Comparison of ENCODE assay signal across 2 cellular contexts in genomic region chr10:98419456-98420261, GRCh38.
A peak's percentile ranks its signal among the peaks of the same experiment; 100 is the strongest.
TF ChIP-seq lines count a peak whose summit lies in the region.

No MANE protein-coding gene starts in this region.

TF ChIP-seq in GM23338, 12 proteins besides CTCF, POLR2A, EP300 and RAD21:
- TF ChIP-seq ZNF331 (CRISPR knock-in tag; IDR thresholded peaks at IDR 0.05; ENCODE audit: low read depth), result no peak
- TF ChIP-seq ZNF462 (CRISPR knock-in tag; IDR thresholded peaks at IDR 0.05), result no peak
- no peak for TF ChIP-seq JUNB (IDR thresholded peaks at IDR 0.05; ENCODE audit: unreplicated experiment)
- no peak for TF ChIP-seq NANOG (IDR thresholded peaks at IDR 0.05; ENCODE audit: borderline replicate concordance)
- TF ChIP-seq REST (IDR thresholded peaks at IDR 0.05; ENCODE audit: unreplicated experiment), result no peak

TF ChIP-seq in HepG2, 621 proteins besides CTCF, POLR2A, EP300 and RAD21:
- TF ChIP-seq IRX3 (CRISPR knock-in tag; IDR thresholded peaks at IDR 0.05; ENCODE audit: borderline replicate concordance, low read depth) (no peak), MNT (IDR thresholded peaks at IDR 0.05) (peak; percentile 19; the same call in 1 of the 2 replicates)
TF ChIP-seq in HepG2: peak in this region for 1.
